30 cellular contexts compared by ENCODE assay signal in the genomic region with DNA sequence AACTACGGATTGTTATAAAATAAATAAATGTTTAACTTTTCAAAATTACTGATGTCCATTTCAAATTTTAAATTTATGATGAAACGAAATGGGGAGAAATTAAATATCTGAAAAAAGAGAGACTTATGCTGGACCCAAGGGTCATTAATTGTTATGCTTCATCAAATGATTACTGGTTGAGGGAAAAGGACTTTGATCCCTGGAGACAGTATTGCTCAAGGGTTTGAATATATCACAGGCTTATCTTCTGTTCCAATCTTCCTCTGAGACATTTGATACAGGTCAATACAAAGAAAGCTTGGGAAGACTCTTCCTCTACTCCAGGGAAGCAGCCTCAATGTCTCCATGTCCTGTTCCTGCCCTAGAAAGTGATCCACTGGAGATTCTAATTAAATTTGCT.
"Had no signal": no experiment of that assay in that cellular context is flagged by ENCODE, and none has a peak within 500 bp of the region (broad histone marks: within the 10 kb centered on the region; RNA-seq: fewer than 3 reads in every experiment).

No MANE protein-coding gene starts in this region.

- H3K27ac Mint-ChIP-seq: immature natural killer cell; memory B cell; mesothelial cell of epicardium; naive B cell; natural killer cell treated with Interleukin-12 subunit alpha and Interleukin-12 subunit beta and Interleukin-15 and Interleukin-18, amount 100 ng/mL, for 72 hours; stimulated activated naive CD8-positive, alpha-beta T cell treated with anti-CD3 and anti-CD28 coated beads, Interleukin-15, amount 100 ng/mL, for 72 hours had no signal

- ATAC-seq: foreskin keratinocyte; left colon; left ventricle myocardium superior; mucosa of descending colon; natural killer cell treated with Interleukin-12 subunit alpha and Interleukin-12 subunit beta and Interleukin-15 and Interleukin-18, amount 100 ng/mL, for 72 hours; right cardiac atrium; stimulated activated naive CD8-positive, alpha-beta T cell treated with anti-CD3 and anti-CD28 coated beads, Interleukin-15, amount 100 ng/mL, for 72 hours; upper lobe of right lung had no signal

- H3K9me3 Mint-ChIP-seq: mesothelial cell of epicardium; stimulated activated naive CD8-positive, alpha-beta T cell treated with anti-CD3 and anti-CD28 coated beads, Interleukin-15, amount 100 ng/mL, for 72 hours had no signal

- H3K4me3 Mint-ChIP-seq: immature natural killer cell; memory B cell; mesothelial cell of epicardium; naive B cell; natural killer cell treated with Interleukin-12 subunit alpha and Interleukin-12 subunit beta and Interleukin-15 and Interleukin-18, amount 100 ng/mL, for 72 hours; stimulated activated naive CD8-positive, alpha-beta T cell treated with anti-CD3 and anti-CD28 coated beads, Interleukin-15, amount 100 ng/mL, for 72 hours had no signal

- H3K27me3 Mint-ChIP-seq: naive B cell; natural killer cell treated with Interleukin-12 subunit alpha and Interleukin-12 subunit beta and Interleukin-15 and Interleukin-18, amount 100 ng/mL, for 72 hours; stimulated activated naive CD8-positive, alpha-beta T cell treated with anti-CD3 and anti-CD28 coated beads, Interleukin-15, amount 100 ng/mL, for 72 hours had no signal

- H3K4me1 Mint-ChIP-seq: immature natural killer cell; memory B cell; mesothelial cell of epicardium; naive B cell; stimulated activated naive CD8-positive, alpha-beta T cell treated with anti-CD3 and anti-CD28 coated beads, Interleukin-15, amount 100 ng/mL, for 72 hours had no signal

- H3K4me3 ChIP-seq: dorsolateral prefrontal cortex, esophagus muscularis mucosa, lung, mucosa of descending colon, prostate gland, smooth muscle cell, suprapubic skin, transverse colon, upper lobe of right lung, uterus had no signal

- H3K36me3 Mint-ChIP-seq: immature natural killer cell; memory B cell; mesothelial cell of epicardium; naive B cell; natural killer cell treated with Interleukin-12 subunit alpha and Interleukin-12 subunit beta and Interleukin-15 and Interleukin-18, amount 100 ng/mL, for 72 hours had no signal

- DNase-seq: dorsolateral prefrontal cortex; effector CD4-positive, alpha-beta T cell; foreskin keratinocyte; glutamatergic neuron; hypothalamus; immature natural killer cell; islet precursor cell; left colon; left ventricle myocardium superior; mucosa of descending colon; naive B cell; nucleus accumbens; right cardiac atrium; stimulated activated CD4-positive, alpha-beta T cell treated with anti-CD3 and anti-CD28 coated beads, Interleukin-12 subunit alpha, Interleukin-12 subunit beta, amount 100 ng/mL, for 4 hours; stimulated activated CD4-positive, alpha-beta T cell treated with anti-CD3 and anti-CD28 coated beads, Interleukin-1b, Interleukin-23, amount 100 ng/mL, for 48 hours; stimulated activated CD4-positive, alpha-beta T cell treated with anti-CD3 and anti-CD28 coated beads, Interleukin-4, amount 100 ng/mL, for 1 hour; stimulated activated CD8-positive, alpha-beta memory T cell treated with anti-CD3 and anti-CD28 coated beads, Interleukin-4, amount 100 ng/mL, for 48 hours; stimulated activated naive CD4-positive, alpha-beta T cell; stimulated activated naive CD8-positive, alpha-beta T cell treated with anti-CD3 and anti-CD28 coated beads, Interleukin-15, amount 100 ng/mL, for 72 hours; transverse colon; upper lobe of right lung; uterus had no signal
